In genomic region chr16:52873997-52874500, GRCh38 we compare ENCODE assay signal across 2 cellular contexts.
TF ChIP-seq lines count a peak whose summit lies in the region.

No MANE protein-coding gene starts in this region.

TF ChIP-seq in GM23338, 12 proteins besides CTCF, POLR2A, EP300 and RAD21 (continued from another document):
- TF ChIP-seq ZNF462 (CRISPR knock-in tag; IDR thresholded peaks at IDR 0.05) (peak; percentile 77; the same call in 1 of the 2 replicates), NANOG (IDR thresholded peaks at IDR 0.05; ENCODE audit: borderline replicate concordance) (peak; percentile 56; the same call in 1 of the 2 replicates), EZH2phosphoT487 (IDR thresholded peaks at IDR 0.05; ENCODE audit: unreplicated experiment) (no peak), JUNB (IDR thresholded peaks at IDR 0.05; ENCODE audit: unreplicated experiment) (no peak), ZNF114 (CRISPR knock-in tag; IDR thresholded peaks at IDR 0.05) (no peak), REST (IDR thresholded peaks at IDR 0.05; ENCODE audit: unreplicated experiment) (no peak)

TF ChIP-seq in WTC11, 78 proteins besides CTCF, POLR2A, EP300 and RAD21 (continued from another document):
- no peak for TF ChIP-seq AR (CRISPR knock-in tag; IDR thresholded peaks at IDR 0.05)
- TF ChIP-seq FOXK1 (CRISPR knock-in tag; IDR thresholded peaks at IDR 0.05) = no peak
- TF ChIP-seq E2F1 (CRISPR knock-in tag; IDR thresholded peaks at IDR 0.05) = no peak
- TF ChIP-seq ZNF263 (CRISPR knock-in tag; IDR thresholded peaks at IDR 0.05; ENCODE audit: low read depth) = no peak
